In genomic region chr15:41258706-41259471, GRCh38 we compare ENCODE assay signal across 8 cellular contexts. TPM values are rescaled to one million over a fixed set of nuclear protein-coding genes. Genes with fewer than 3 reads are reported as not detected.
DNase-seq lines count a peak whose midpoint lies in the region; ATAC-seq and TF ChIP-seq lines count a peak whose summit lies in the region.

No MANE protein-coding gene starts in this region.

- peak; percentile 69 for ATAC-seq in omental fat pad (ENCODE audit: low FRiP score)
- ATAC-seq in stimulated activated naive CD8-positive, alpha-beta T cell treated with anti-CD3 and anti-CD28 coated beads, Interleukin-15, Interleukin-2, amounts not matched to agents 100 U/mL and 50 U/mL, for 24 hours: no peak
- ATAC-seq in HG02870 (IDR thresholded peaks at IDR 0.05; ENCODE audit: unreplicated experiment): no peak
- ATAC-seq in SK-N-SH treated with all-trans-retinoic acid at 6 μM for 48 hours: no peak

- H3K27ac ChIP-seq in epithelial cell of prostate: peak overlapping the region; percentile 49

- peak; percentile 14 for DNase-seq in GDM1 (lab: John Stamatoyannopoulos, UW)
- DNase-seq in NOMO-1 (lab: John Stamatoyannopoulos, UW; ENCODE audit: unreplicated experiment in 2 of 2): peak; percentile 51 to 77
- DNase-seq in epithelial cell of prostate (ENCODE audit: low read depth, low spot score): no peak
- no peak for DNase-seq in omental fat pad (ENCODE audit: low spot score)
- no peak for DNase-seq in NCI-H2081 treated with DMSO at 0.1 percent for 48 hours (lab: John Stamatoyannopoulos, UW)
- no peak for DNase-seq in stimulated activated naive CD8-positive, alpha-beta T cell treated with anti-CD3 and anti-CD28 coated beads, Interleukin-15, Interleukin-2, amounts not matched to agents 100 U/mL and 50 U/mL, for 24 hours

- TF ChIP-seq CTCF in omental fat pad (IDR thresholded peaks at IDR 0.05): no peak

TF ChIP-seq in SK-N-SH treated with all-trans-retinoic acid at 6 μM for 48 hours, 23 proteins besides CTCF, POLR2A, EP300 and RAD21:
- no peak for TF ChIP-seq TOX (CRISPR knock-in tag; IDR thresholded peaks at IDR 0.05; ENCODE audit: borderline replicate concordance)

RNA-seq across cellular contexts. Expression of gene CHP1, which starts 27.8 kb away (rescaled TPM):
- total RNA-seq in omental fat pad: 100 to 1,000 TPM; 172 to 320 (median 243) TPM

RNA-seq across cellular contexts. Expression of gene EXD1, which starts 28.3 kb away (rescaled TPM):
- not detected for total RNA-seq in omental fat pad

Comparison
In these comparisons a context has a peak if more than half of its experiments do, and no peak if none do; other contexts are left out.
1. DNase-seq: peak in GDM1 (single experiment) and NOMO-1 (2 of 2); none in epithelial cell of prostate (single experiment), omental fat pad (single experiment), NCI-H2081 treated with DMSO at 0.1 percent for 48 hours (single experiment) and stimulated activated naive CD8-positive, alpha-beta T cell treated with anti-CD3 and anti-CD28 coated beads, Interleukin-15, Interleukin-2, amounts not matched to agents 100 U/mL and 50 U/mL, for 24 hours (single experiment).